Comparison of ENCODE assay signal across 1 cellular context in the genomic region with DNA sequence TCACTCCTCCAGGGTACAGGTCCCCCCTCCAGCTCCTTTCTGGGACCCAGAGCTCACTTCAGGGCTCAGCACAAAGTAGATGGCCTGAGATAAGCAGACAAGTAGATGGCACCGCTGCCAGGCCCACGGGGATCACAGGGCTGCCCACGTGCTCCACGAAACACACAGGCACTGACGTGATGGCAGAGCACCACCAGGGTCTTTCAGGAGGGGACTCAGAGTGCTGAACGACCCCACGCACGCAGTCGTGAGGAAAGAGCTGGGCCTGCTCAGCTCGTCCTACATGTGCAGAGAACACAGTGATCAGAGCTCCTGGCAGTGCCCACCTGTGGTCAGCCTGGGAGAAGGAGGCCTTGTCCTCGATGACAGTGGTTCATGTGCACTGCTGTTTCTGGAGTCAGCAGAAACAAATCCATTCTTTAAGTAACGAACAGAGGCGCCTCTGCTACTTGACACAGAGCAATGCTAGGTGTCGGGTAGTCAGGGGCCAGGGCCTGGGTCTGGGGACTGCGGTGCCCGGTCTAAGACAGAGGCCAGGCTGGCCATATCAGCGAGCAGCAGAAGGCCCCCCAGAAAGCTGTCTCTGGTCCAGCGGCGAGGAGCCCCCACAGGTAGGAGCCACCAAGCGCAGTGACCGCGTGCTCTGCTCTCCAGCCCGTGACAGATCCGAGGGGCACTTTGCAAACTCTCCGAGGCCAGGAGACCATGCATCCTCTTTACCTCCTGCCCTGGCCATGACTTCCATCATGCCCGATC.
TF ChIP-seq lines count a peak whose summit lies in the region.

No MANE protein-coding gene starts in this region.

TF ChIP-seq in H1, 55 proteins besides CTCF, POLR2A, EP300 and RAD21 (continued from another document):
- no peak for TF ChIP-seq RXRA (IDR thresholded peaks at IDR 0.05; ENCODE audit: insufficient read depth, low read depth, low read length)
- TF ChIP-seq RFX5 (IDR thresholded peaks at IDR 0.05; ENCODE audit: borderline replicate concordance, low read depth, low read length), result no peak
- TF ChIP-seq CREB1 (IDR thresholded peaks at IDR 0.05), result no peak
- no peak for TF ChIP-seq TAF7 (optimal IDR thresholded peaks at IDR 0.05; ENCODE audit: borderline replicate concordance, low read depth, low read length)
- TF ChIP-seq CBX5 (IDR thresholded peaks at IDR 0.05; ENCODE audit: low read depth, low read length), result no peak
- no peak for TF ChIP-seq KDM1A (IDR thresholded peaks at IDR 0.05; ENCODE audit: borderline replicate concordance, low read length)
- no peak for TF ChIP-seq NANOG (IDR thresholded peaks at IDR 0.05; ENCODE audit: insufficient read depth, low read depth, low read length, poor library complexity, severe bottlenecking)
- TF ChIP-seq YY1 (IDR thresholded peaks at IDR 0.05; ENCODE audit: low read depth, low read length), result no peak
- TF ChIP-seq, protein P1, sequence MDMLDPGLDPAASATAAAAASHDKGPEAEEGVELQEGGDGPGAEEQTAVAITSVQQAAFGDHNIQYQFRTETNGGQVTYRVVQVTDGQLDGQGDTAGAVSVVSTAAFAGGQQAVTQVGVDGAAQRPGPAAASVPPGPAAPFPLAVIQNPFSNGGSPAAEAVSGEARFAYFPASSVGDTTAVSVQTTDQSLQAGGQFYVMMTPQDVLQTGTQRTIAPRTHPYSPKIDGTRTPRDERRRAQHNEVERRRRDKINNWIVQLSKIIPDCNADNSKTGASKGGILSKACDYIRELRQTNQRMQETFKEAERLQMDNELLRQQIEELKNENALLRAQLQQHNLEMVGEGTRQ (IDR thresholded peaks at IDR 0.05; ENCODE audit: low read length), result no peak
- no peak for TF ChIP-seq MAFK (IDR thresholded peaks at IDR 0.05; ENCODE audit: low read depth, low read length)
- TF ChIP-seq CHD1 (IDR thresholded peaks at IDR 0.05; ENCODE audit: low read depth, low read length), result no peak
- no peak for TF ChIP-seq SP2 (IDR thresholded peaks at IDR 0.05; ENCODE audit: low read length)
- no peak for TF ChIP-seq BCL11A (IDR thresholded peaks at IDR 0.05; ENCODE audit: low read depth in 2 of 2, low read length in 2 of 2)
- TF ChIP-seq, protein P2, sequence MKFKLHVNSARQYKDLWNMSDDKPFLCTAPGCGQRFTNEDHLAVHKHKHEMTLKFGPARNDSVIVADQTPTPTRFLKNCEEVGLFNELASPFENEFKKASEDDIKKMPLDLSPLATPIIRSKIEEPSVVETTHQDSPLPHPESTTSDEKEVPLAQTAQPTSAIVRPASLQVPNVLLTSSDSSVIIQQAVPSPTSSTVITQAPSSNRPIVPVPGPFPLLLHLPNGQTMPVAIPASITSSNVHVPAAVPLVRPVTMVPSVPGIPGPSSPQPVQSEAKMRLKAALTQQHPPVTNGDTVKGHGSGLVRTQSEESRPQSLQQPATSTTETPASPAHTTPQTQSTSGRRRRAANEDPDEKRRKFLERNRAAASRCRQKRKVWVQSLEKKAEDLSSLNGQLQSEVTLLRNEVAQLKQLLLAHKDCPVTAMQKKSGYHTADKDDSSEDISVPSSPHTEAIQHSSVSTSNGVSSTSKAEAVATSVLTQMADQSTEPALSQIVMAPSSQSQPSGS (IDR thresholded peaks at IDR 0.05; ENCODE audit: low read length), result no peak
